ENCODE assay signal across 29 cellular contexts in the genomic region with DNA sequence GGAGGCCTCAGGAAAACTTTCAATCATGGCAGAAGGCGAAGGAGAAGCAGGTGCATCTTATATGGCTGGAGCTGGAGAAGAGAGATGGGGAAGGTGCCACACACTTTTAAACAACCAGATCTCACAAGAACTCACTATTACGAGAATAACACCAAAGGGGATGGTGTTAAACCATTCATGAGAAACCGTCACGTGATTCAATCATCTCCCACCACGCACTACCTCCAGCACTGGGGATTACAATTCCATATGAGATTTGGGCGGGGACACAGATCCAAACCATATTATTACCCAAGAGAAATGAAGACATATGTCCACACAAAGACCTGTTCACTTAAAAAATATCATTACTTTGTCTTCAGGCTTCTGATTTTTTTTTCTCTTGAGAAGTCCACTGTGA.
"Had no signal": no experiment of that assay in that cellular context is flagged by ENCODE, and none has a peak within 500 bp of the region (broad histone marks: within the 10 kb centered on the region; RNA-seq: fewer than 3 reads in every experiment).

No MANE protein-coding gene starts in this region.

- H3K27ac Mint-ChIP-seq: dendritic cell treated with granulocyte-macrophage colony-stimulating factor and Interleukin-4, amounts not matched to agents 40 ng/mL and 50 ng/mL, for 4 days; effector memory CD8-positive, alpha-beta T cell; endodermal cell had no signal

- H3K36me3 ChIP-seq: colonic mucosa, esophagus muscularis mucosa, esophagus squamous epithelium, gastrocnemius medialis, gastroesophageal sphincter, heart left ventricle, heart right ventricle had no signal

- DNase-seq: colonic mucosa; cortex of kidney; dermis blood vessel endothelial cell; dorsolateral prefrontal cortex; effector CD4-positive, alpha-beta T cell; effector CD8-positive, alpha-beta T cell; effector memory CD4-positive, alpha-beta T cell; effector memory CD8-positive, alpha-beta T cell; endodermal cell; erythroblast; esophagus squamous epithelium; foreskin fibroblast; foreskin keratinocyte; foreskin melanocyte; gastrocnemius medialis; glutamatergic neuron; head of caudate nucleus; heart left ventricle; heart right ventricle had no signal

- H3K27ac ChIP-seq: colonic mucosa, coronary artery, dorsolateral prefrontal cortex, epithelial cell of prostate, esophagus muscularis mucosa, esophagus squamous epithelium, foreskin keratinocyte, gastrocnemius medialis, gastroesophageal sphincter, heart left ventricle, heart right ventricle had no signal

- H3K4me3 ChIP-seq: colonic mucosa, coronary artery, dorsolateral prefrontal cortex, esophagus muscularis mucosa, esophagus squamous epithelium, gastrocnemius medialis, gastroesophageal sphincter, heart left ventricle, heart right ventricle had no signal

- H3K27me3 Mint-ChIP-seq: dendritic cell treated with granulocyte-macrophage colony-stimulating factor and Interleukin-4, amounts not matched to agents 40 ng/mL and 50 ng/mL, for 4 days; effector memory CD8-positive, alpha-beta T cell had no signal

- ATAC-seq: effector memory CD8-positive, alpha-beta T cell; esophagus mucosa; foreskin keratinocyte; gastrocnemius medialis; gastroesophageal sphincter; heart left ventricle; heart right ventricle had no signal

- H3K9me3 ChIP-seq: colonic mucosa, esophagus muscularis mucosa, esophagus squamous epithelium, gastrocnemius medialis, gastroesophageal sphincter had no signal

- H3K27me3 ChIP-seq: colonic mucosa, esophagus muscularis mucosa, esophagus squamous epithelium, foreskin keratinocyte, gastrocnemius medialis, gastroesophageal sphincter, heart left ventricle had no signal

- H3K4me1 ChIP-seq: colonic mucosa, esophagus muscularis mucosa, esophagus squamous epithelium, foreskin keratinocyte, gastrocnemius medialis, gastroesophageal sphincter, heart left ventricle, heart right ventricle had no signal

- H3K4me1 Mint-ChIP-seq: endodermal cell had no signal

- FAIRE-seq: colon, endometrium, endothelial cell of umbilical vein, frontal cortex had no signal

- H3K9me3 Mint-ChIP-seq: endodermal cell had no signal

- H3K4me3 Mint-ChIP-seq: dendritic cell treated with granulocyte-macrophage colony-stimulating factor and Interleukin-4, amounts not matched to agents 40 ng/mL and 50 ng/mL, for 4 days; effector memory CD8-positive, alpha-beta T cell; endodermal cell had no signal
